ENCODE assay signal across 8 cellular contexts in the genomic region with DNA sequence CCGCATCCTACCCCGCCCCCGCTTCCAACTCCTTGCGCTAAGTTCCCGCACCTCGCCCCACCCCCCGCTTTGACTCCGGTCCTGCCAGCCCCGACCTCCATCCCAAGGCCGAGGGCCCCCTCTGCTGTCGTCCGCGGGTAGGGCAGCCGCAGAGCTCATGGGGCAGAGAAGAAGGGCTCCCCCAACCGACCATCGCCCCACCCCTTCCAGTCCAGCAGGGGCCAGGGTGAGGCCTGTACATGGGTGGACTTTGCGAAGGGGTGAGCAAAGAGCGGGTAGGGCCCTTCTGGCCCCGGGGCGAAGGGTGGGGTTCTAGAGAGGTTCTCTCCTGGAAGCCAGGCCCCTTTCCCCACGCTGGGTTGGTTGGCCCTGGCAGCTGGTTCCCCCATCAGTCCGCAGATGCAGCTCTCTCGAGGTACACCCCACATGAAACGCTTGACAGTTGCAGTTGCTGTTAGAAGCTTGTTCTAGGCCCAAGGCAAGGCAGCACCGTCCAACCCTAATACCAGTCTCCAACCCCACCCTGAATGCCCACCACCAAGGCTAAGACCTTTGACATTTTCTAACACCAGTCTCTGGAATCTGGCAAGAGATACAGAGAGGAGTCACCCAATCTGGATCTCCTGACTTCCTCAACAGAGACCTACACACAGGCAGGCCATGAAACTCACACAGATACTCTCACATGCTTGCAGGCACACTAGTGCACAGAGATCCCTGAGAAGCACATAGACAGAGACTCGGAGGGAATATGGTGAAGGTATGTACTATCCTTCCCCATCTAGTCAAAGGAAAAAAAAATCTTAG. TPM values are rescaled to one million over a fixed set of nuclear protein-coding genes. Genes with fewer than 3 reads are reported as not detected.
DNase-seq lines count a peak whose midpoint lies in the region; ATAC-seq and FAIRE-seq lines count a peak whose summit lies in the region.

No MANE protein-coding gene starts in this region.

- H3K36me3 ChIP-seq in MG63 (peaks cover 8% of the 10 kb centered on the region; the same call in 1 of the 2 replicates), SJCRH30 (no peaks in the 10 kb centered on the region), neuronal stem cell (replicated peaks in 1 of 2; ENCODE audit: control insufficient read depth in 2 of 2, insufficient read depth in 2 of 2, low read length in 2 of 2) (no peaks in the 10 kb centered on the region), stomach smooth muscle (ENCODE audit: control insufficient read depth in 2 of 2, insufficient read depth in 2 of 2, low read length in 2 of 2) (no peaks in the 10 kb centered on the region)

- peak overlapping the region; percentile 81 for H3K18ac ChIP-seq in neuronal stem cell (ENCODE audit: low read length)

- H3K23ac ChIP-seq in neuronal stem cell (ENCODE audit: low read depth, low read length, poor library complexity) = peak overlapping the region; percentile 48

- peak; percentile 43 for ATAC-seq in GM21786 (IDR thresholded peaks at IDR 0.05; ENCODE audit: unreplicated experiment)

- no CpG with 5 or more reads among the region's 26 CpGs for WGBS in neuronal stem cell (ENCODE audit: extremely low coverage in 2 of 2, insufficient read length in 2 of 2, insufficient replicate concordance in 1 of 2), 2 donors

- H2BK5ac ChIP-seq in neuronal stem cell (ENCODE audit: low read length) = peak overlapping the region; percentile 79

- H4K8ac ChIP-seq in neuronal stem cell (ENCODE audit: low read depth, low read length) = no peak overlapping the region

- no peak overlapping the region for H2BK120ac ChIP-seq in neuronal stem cell (ENCODE audit: low read depth, low read length)

- H3K27me3 ChIP-seq in MG63 (no peaks in the 10 kb centered on the region), SJCRH30 (peaks cover 4% of the 10 kb centered on the region; the same call in 1 of the 2 replicates), neuronal stem cell (ENCODE audit: control insufficient read depth in 3 of 3, insufficient read depth in 3 of 3, low read depth in 1 of 3, low read length in 3 of 3) (peaks cover 0 to 6% (median 0%) of the 10 kb centered on the region in 3 experiments), stomach smooth muscle (ENCODE audit: control insufficient read depth in 1 of 2, insufficient read depth in 2 of 2, low read length in 2 of 2) (peaks cover 0 to 4% of the 10 kb centered on the region in 2 donors)

- H3K4me3 ChIP-seq in MG63 (peak overlapping the region; percentile 48), SJCRH30 (peak overlapping the region; percentile 63), neuronal stem cell (ENCODE audit: low read length in 2 of 2) (peak overlapping the region; percentile 76 to 86), stomach smooth muscle (ENCODE audit: low read length in 2 of 2) (peak overlapping the region; percentile 69 to 86)

- H3K14ac ChIP-seq in neuronal stem cell (ENCODE audit: low read length) = no peak overlapping the region

- H3K4ac ChIP-seq in neuronal stem cell (ENCODE audit: low read length) = no peak overlapping the region

- H3K9ac ChIP-seq in neuronal stem cell (ENCODE audit: low read depth, low read length, poor library complexity) = no peak overlapping the region
- peak overlapping the region; percentile 29 to 56 for H3K9ac ChIP-seq in stomach smooth muscle (ENCODE audit: low read length in 2 of 2)

- H3K4me1 ChIP-seq in SJCRH30 (no peaks in the 10 kb centered on the region), neuronal stem cell (ENCODE audit: control insufficient read depth in 2 of 2, insufficient read depth in 1 of 2, low read depth in 1 of 2, low read length in 2 of 2) (peaks cover 7 to 25% of the 10 kb centered on the region in 2 donors), stomach smooth muscle (ENCODE audit: control insufficient read depth, insufficient read depth, low read length) (peaks cover 12% of the 10 kb centered on the region)

- no peak for FAIRE-seq in frontal cortex (lab: Jason Lieb, UNC)

- H2BK15ac ChIP-seq in neuronal stem cell (ENCODE audit: low read length) = peak overlapping the region; percentile 54

- H3K9me3 ChIP-seq in MG63 = no peaks in the 10 kb centered on the region
- no peaks in the 10 kb centered on the region for H3K9me3 ChIP-seq in SJCRH30 (replicated peaks)
- no peaks in the 10 kb centered on the region for H3K9me3 ChIP-seq in neuronal stem cell (replicated peaks in 1 of 2; ENCODE audit: control insufficient read depth in 2 of 2, insufficient read depth in 1 of 2, low read depth in 1 of 2, low read length in 2 of 2)
- no peaks in the 10 kb centered on the region for H3K9me3 ChIP-seq in stomach smooth muscle (ENCODE audit: control insufficient read depth in 2 of 2, low read length in 2 of 2)

- H2AFZ ChIP-seq in neuronal stem cell (ENCODE audit: low read length) = peak overlapping the region; percentile 95

- H2BK12ac ChIP-seq in neuronal stem cell (ENCODE audit: low read length) = no peak overlapping the region

- peak; percentile 94 for DNase-seq in COLO668 (lab: John Stamatoyannopoulos, UW; ENCODE audit: unreplicated experiment)
- DNase-seq in MG63 = peak; percentile 90
- peak; percentile 94 for DNase-seq in SJCRH30
- peak; percentile 91 to 97 (median 94) for DNase-seq in activated naive CD4-positive, alpha-beta T cell (lab: John Stamatoyannopoulos, UW)
- DNase-seq in frontal cortex (ENCODE audit: low spot score in 2 of 2) = peak; percentile 86 to 98
- peak; percentile 89 for DNase-seq in neuronal stem cell (ENCODE audit: low spot score)

- no peak overlapping the region for H3K27ac ChIP-seq in SJCRH30
- H3K27ac ChIP-seq in neuronal stem cell (replicated peaks; ENCODE audit: low read length) = no peak overlapping the region
- no peak overlapping the region for H3K27ac ChIP-seq in stomach smooth muscle (ENCODE audit: low read length)

- peak overlapping the region; percentile 81 for H2AK5ac ChIP-seq in neuronal stem cell (ENCODE audit: low read depth, low read length)

- no peak overlapping the region for H4K91ac ChIP-seq in neuronal stem cell (ENCODE audit: low read depth, low read length, poor library complexity)

- peak overlapping the region; percentile 94 for H3K4me2 ChIP-seq in neuronal stem cell (ENCODE audit: insufficient read depth, low read length, poor library complexity, severe bottlenecking)

- no peaks in the 10 kb centered on the region for H3K79me1 ChIP-seq in neuronal stem cell (ENCODE audit: low read depth, low read length)

RNA-seq across cellular contexts. Expression of gene ADGRB2, which starts 25.3 kb away (rescaled TPM):
- 3.4 and 8.5 TPM in 2 replicates for total RNA-seq in MG63 (2014; rRNA removed; shearing (Covaris generic); ENCODE audit: low replicate concordance)
- 0.73 and 1.1 TPM in 2 replicates for total RNA-seq in SJCRH30 (2014; rRNA removed; shearing (Covaris generic))
- 42.4 TPM for total RNA-seq in frontal cortex
- 25.2 TPM for polyA plus RNA-seq in neuronal stem cell (2013, experiment 1 of 2)
- polyA plus RNA-seq in neuronal stem cell (2013, experiment 2 of 2) = 24.4 TPM

RNA-seq across cellular contexts. Expression of gene SPOCD1, which starts 26.4 kb away (rescaled TPM):
- total RNA-seq in MG63 (2014; rRNA removed; shearing (Covaris generic); ENCODE audit: low replicate concordance) = 27.6 and 32.3 TPM in 2 replicates
- 0.05 and 0.16 TPM in 2 replicates for total RNA-seq in SJCRH30 (2014; rRNA removed; shearing (Covaris generic))
- total RNA-seq in frontal cortex = under 0.01 TPM
- 1.1 TPM for polyA plus RNA-seq in neuronal stem cell (2013, experiment 1 of 2)
- polyA plus RNA-seq in neuronal stem cell (2013, experiment 2 of 2) = 0.97 TPM

Comparison
In these comparisons a context has a peak if more than half of its experiments do, and no peak if none do; other contexts are left out.
1. RNA of gene SPOCD1, which starts 26.4 kb away (total RNA-seq): 27.6 to 32.3 TPM in MG63; 0.05 to 0.16 TPM in SJCRH30 and under 0.01 TPM in frontal cortex (single experiment); every median in the first group is over 10 times any median in the second.
2. Peak in every context shown above with its lines, with median percentiles within 50 percentile points of each other: DNase-seq and H3K4me3 ChIP-seq.